ENCODE assay signal across 29 cellular contexts in the genomic region with DNA sequence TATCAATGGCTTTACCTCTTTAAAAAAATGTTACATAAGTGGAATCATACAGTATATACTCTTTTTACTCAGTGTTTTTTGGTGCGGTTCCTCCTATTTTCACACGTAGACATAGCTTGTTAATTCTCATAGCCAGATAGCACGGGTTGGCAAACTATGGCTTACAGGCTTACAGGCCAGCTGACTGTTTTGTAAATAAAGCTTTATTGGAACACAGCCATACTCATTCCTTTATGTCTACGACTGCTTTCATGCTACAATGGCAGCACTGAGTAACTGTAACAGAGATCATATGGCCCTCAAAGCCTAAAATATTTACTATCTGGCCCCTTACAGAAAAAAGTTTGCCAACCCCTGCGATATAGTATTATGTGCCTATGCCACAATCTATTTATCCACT. TPM values are rescaled to one million over a fixed set of nuclear protein-coding genes. Genes with fewer than 3 reads are reported as not detected.
DNase-seq lines count a peak whose midpoint lies in the region; ATAC-seq, FAIRE-seq and TF ChIP-seq lines count a peak whose summit lies in the region.
"Had no signal": no experiment of that assay in that cellular context is flagged by ENCODE, and none has a peak within 500 bp of the region (broad histone marks: within the 10 kb centered on the region; RNA-seq: fewer than 3 reads in every experiment).

No MANE protein-coding gene starts in this region.

- H3K36me3 Mint-ChIP-seq in activated naive CD8-positive, alpha-beta T cell treated with anti-CD3 and anti-CD28 coated beads for 36 hours, result no peaks in the 10 kb centered on the region
- H3K36me3 Mint-ChIP-seq: CD14-positive monocyte, T-cell had no signal

- no peak overlapping the region for H2AFZ ChIP-seq in endothelial cell of umbilical vein (ENCODE audit: low read depth, low read length)
- H2AFZ ChIP-seq: PC-9 had no signal

- no peak overlapping the region for H3K27ac ChIP-seq in endothelial cell of umbilical vein (ENCODE audit: insufficient read depth, low read depth, low read length)
- H3K27ac ChIP-seq: PC-9, SJSA1 had no signal

- no peak overlapping the region for H3K9ac ChIP-seq in endothelial cell of umbilical vein (replicated peaks; ENCODE audit: extremely low read depth, insufficient read depth, low read length)

- H3K4me1 Mint-ChIP-seq in activated naive CD8-positive, alpha-beta T cell treated with anti-CD3 and anti-CD28 coated beads for 36 hours, result peaks cover 2% of the 10 kb centered on the region

- peaks cover 27% of the 10 kb centered on the region for H3K27me3 Mint-ChIP-seq in activated naive CD8-positive, alpha-beta T cell treated with anti-CD3 and anti-CD28 coated beads for 36 hours

- FAIRE-seq in endothelial cell of umbilical vein (lab: Jason Lieb, UNC), result peak; percentile 37
- FAIRE-seq: GM19239, H1 had no signal

- no peak overlapping the region for H3K4me2 ChIP-seq in endothelial cell of umbilical vein (ENCODE audit: insufficient read depth, low read length)
- H3K4me2 ChIP-seq: PC-9 had no signal

- DNase-seq in NCI-H2196 (lab: John Stamatoyannopoulos, UW; ENCODE audit: unreplicated experiment), result peak; percentile 23
- DNase-seq in NCI-H2196 treated with DMSO at 0.1 percent for 48 hours (lab: John Stamatoyannopoulos, UW; ENCODE audit: unreplicated experiment), result no peak
- peak; percentile 12 for DNase-seq in NCI-H1694 (lab: John Stamatoyannopoulos, UW)
- peak; percentile 61 for DNase-seq in NCI-H69 (lab: John Stamatoyannopoulos, UW)
- DNase-seq in endothelial cell of umbilical vein (ENCODE audit: low read depth, low spot score), result no peak
- DNase-seq in activated naive CD8-positive, alpha-beta T cell treated with anti-CD3 and anti-CD28 coated beads for 36 hours, result no peak
- no peak for DNase-seq in mesenteric fat pad (ENCODE audit: low spot score)
- DNase-seq: 8988T; ACHN; BE2C; Calu3; DMS153; DND-41; Karpas-422; NCI-H1105; NCI-H1436 treated with DMSO at 0.1 percent for 48 hours; NCI-H2081; NCI-H2171; NCI-H526 treated with DMSO at 0.1 percent for 48 hours; NK-92 treated with Interleukin-12 subunit alpha and Interleukin-12 subunit beta, amount 100 ng/mL, for 24 hours; PC-9; Right ventricle myocardium superior; T-cell had no signal

- H3K9me1 ChIP-seq in endothelial cell of umbilical vein (replicated peaks; ENCODE audit: control insufficient read depth, extremely low read depth, insufficient read depth, low read length), result no peaks in the 10 kb centered on the region

- no peaks in the 10 kb centered on the region for H3K36me3 ChIP-seq in endothelial cell of umbilical vein (ENCODE audit: control insufficient read depth in 2 of 2, extremely low read depth in 1 of 2, insufficient read depth in 2 of 2, low read length in 2 of 2)
- H3K36me3 ChIP-seq: BE2C, SJSA1 had no signal

- intact Hi-C loops in endothelial cell of umbilical vein (cut with micrococcal nuclease), result no loop called here

- TF ChIP-seq POLR2A in endothelial cell of umbilical vein (IDR thresholded peaks at IDR 0.05; ENCODE audit: low read depth, low read length), result no peak

- CTCF ChIA-PET in endothelial cell of umbilical vein (lab: Charles Lee), result no interaction called here

- no peak overlapping the region for H3K4me3 Mint-ChIP-seq in activated naive CD8-positive, alpha-beta T cell treated with anti-CD3 and anti-CD28 coated beads for 36 hours
- H3K4me3 Mint-ChIP-seq: CD14-positive monocyte, T-cell had no signal

- no peak for TF ChIP-seq CTCF in endothelial cell of umbilical vein (IDR thresholded peaks at IDR 0.05; ENCODE audit: extremely low read depth in 1 of 2, insufficient read depth in 1 of 2, low read depth in 1 of 2, low read length in 2 of 2)

- H3K9me3 Mint-ChIP-seq in activated naive CD8-positive, alpha-beta T cell treated with anti-CD3 and anti-CD28 coated beads for 36 hours, result no peaks in the 10 kb centered on the region
- H3K9me3 Mint-ChIP-seq: CD14-positive monocyte, T-cell had no signal

- BruUV-seq in endothelial cell of umbilical vein (replicated peaks; lab: Mats Ljungman, UMichigan), result no TSS peak

- H3K27ac Mint-ChIP-seq in activated naive CD8-positive, alpha-beta T cell treated with anti-CD3 and anti-CD28 coated beads for 36 hours, result no peak overlapping the region
- H3K27ac Mint-ChIP-seq: CD14-positive monocyte, T-cell had no signal

- peaks cover 4% of the 10 kb centered on the region for H3K4me1 ChIP-seq in endothelial cell of umbilical vein (ENCODE audit: control insufficient read depth, extremely low read depth, insufficient read depth, low read length)
- H3K4me1 ChIP-seq: BE2C had no signal

- H3K27me3 ChIP-seq in endothelial cell of umbilical vein (ENCODE audit: control insufficient read depth in 2 of 2, insufficient read depth in 2 of 2, low read length in 2 of 2), result peaks cover 19 to 36% of the 10 kb centered on the region in 2 experiments
- H3K27me3 ChIP-seq: BE2C had no signal

- POLR2A ChIA-PET in endothelial cell of umbilical vein (lab: Charles Lee), result no interaction called here

- no peaks in the 10 kb centered on the region for H3K79me2 ChIP-seq in endothelial cell of umbilical vein (ENCODE audit: control insufficient read depth, insufficient read depth, low read length)

- no peak overlapping the region for H3K4me3 ChIP-seq in endothelial cell of umbilical vein (replicated peaks in 1 of 3; ENCODE audit: insufficient read depth in 1 of 3, low read depth in 1 of 3, low read length in 3 of 3)
- H3K4me3 ChIP-seq: PC-9, SJSA1 had no signal

- no peaks in the 10 kb centered on the region for H3K9me3 ChIP-seq in endothelial cell of umbilical vein (replicated peaks; ENCODE audit: control insufficient read depth, insufficient read depth, low read length)
- H3K9me3 ChIP-seq: BE2C, SJSA1 had no signal

- dilution Hi-C loops in endothelial cell of umbilical vein (cut with MboI; ENCODE audit: extremely low pct_ligation_motif_present, low sequenced_read_pairs), result no loop called here

- ATAC-seq in HG02938 (IDR thresholded peaks at IDR 0.05; ENCODE audit: unreplicated experiment), result no peak
- ATAC-seq: HCT116, T-cell had no signal

- H4K20me1 ChIP-seq in endothelial cell of umbilical vein (replicated peaks; ENCODE audit: control insufficient read depth, extremely low read depth, insufficient read depth, low read length), result no peaks in the 10 kb centered on the region

TF ChIP-seq in endothelial cell of umbilical vein, 7 proteins besides CTCF, POLR2A, EP300 and RAD21:
- no peak for TF ChIP-seq MYC (IDR thresholded peaks at IDR 0.05; ENCODE audit: low read depth, low read length)
- TF ChIP-seq EZH2 (IDR thresholded peaks at IDR 0.05; ENCODE audit: borderline replicate concordance, low read depth, low read length, severe bottlenecking), result no peak

RNA-seq across cellular contexts. Expression of a gene that starts 5.8 kb away (rescaled TPM):
- total RNA-seq in endothelial cell of umbilical vein (25.3 and 32.0 TPM in 2 replicates), mesenteric fat pad (52.5 TPM)
- 6.9 and 10.2 TPM in 2 replicates for polyA plus RNA-seq in endothelial cell of umbilical vein
- 8.3 and 10.3 TPM in 2 replicates for polyA plus RNA-seq in endothelial cell of umbilical vein (2011; cell fraction: cytosol; rRNA removed)
- 38.1 and 48.2 TPM in 2 replicates for polyA plus RNA-seq in endothelial cell of umbilical vein (2011; cell fraction: nucleus; rRNA removed)
- polyA plus RNA-seq in endothelial cell of umbilical vein (2012), result 29.4 and 33.0 TPM in 2 replicates
- 32.4 and 50.8 TPM in 2 replicates for polyA minus RNA-seq in endothelial cell of umbilical vein
- polyA minus RNA-seq in endothelial cell of umbilical vein (2011; cell fraction: cytosol; rRNA and poly(A)+ RNA removed), result 9.0 TPM
- polyA minus RNA-seq in endothelial cell of umbilical vein (2011; cell fraction: nucleus; rRNA and poly(A)+ RNA removed), result 85.5 and 131 TPM in 2 replicates
- total RNA-seq in activated naive CD8-positive, alpha-beta T cell treated with anti-CD3 and anti-CD28 coated beads for 36 hours, result 10 to 100 TPM in 1 of 2 experiments, 1 to 10 TPM in 1; 9.2 to 10.5 TPM

Comparison
In these comparisons a context has a peak if more than half of its experiments do, and no peak if none do; other contexts are left out.
1. DNase-seq: peak in NCI-H2196 (single experiment), NCI-H1694 (single experiment) and NCI-H69 (single experiment); none in NCI-H2196 treated with DMSO at 0.1 percent for 48 hours (single experiment), endothelial cell of umbilical vein (single experiment), activated naive CD8-positive, alpha-beta T cell treated with anti-CD3 and anti-CD28 coated beads for 36 hours (single experiment) and mesenteric fat pad (single experiment).